Comparison of ENCODE assay signal across 19 cellular contexts in genomic region chr2:28320009-28320365, GRCh38.
"Had no signal": no experiment of that assay in that cellular context is flagged by ENCODE, and none has a peak within 500 bp of the region (broad histone marks: within the 10 kb centered on the region; RNA-seq: fewer than 3 reads in every experiment).

No MANE protein-coding gene starts in this region.

- H3K9me3 Mint-ChIP-seq: naive B cell had no signal

- H3K27me3 ChIP-seq: esophagus squamous epithelium, foreskin keratinocyte, thyroid gland, upper lobe of left lung, uterus had no signal

- H3K4me3 Mint-ChIP-seq: naive B cell had no signal

- H3K27ac ChIP-seq: epithelial cell of prostate, foreskin keratinocyte, parathyroid adenoma, thyroid gland, upper lobe of left lung, uterus had no signal

- H3K79me2 ChIP-seq: parathyroid adenoma had no signal

- H3K36me3 ChIP-seq: thyroid gland, uterus had no signal

- H3K4me1 Mint-ChIP-seq: naive B cell had no signal

- H3K4me1 ChIP-seq: foreskin keratinocyte, parathyroid adenoma, upper lobe of left lung, uterus had no signal

- ATAC-seq: foreskin keratinocyte, left colon, left ventricle myocardium superior, sciatic nerve had no signal

- DNase-seq: caudate nucleus; effector memory CD4-positive, alpha-beta T cell; esophagus squamous epithelium; foreskin keratinocyte; hippocampal formation; left colon; left ventricle myocardium superior; mesendoderm; naive B cell; nucleus accumbens; stimulated activated naive CD4-positive, alpha-beta T cell treated with Interleukin-2 at 50 U/mL for 16 hours; thyroid gland; uterus had no signal

- H3K27me3 Mint-ChIP-seq: naive B cell had no signal

- H3K9ac ChIP-seq: parathyroid adenoma had no signal

- H3K27ac Mint-ChIP-seq: naive B cell had no signal

- H3K9me3 ChIP-seq: esophagus squamous epithelium, thyroid gland, upper lobe of left lung, uterus had no signal

- H2AFZ ChIP-seq: parathyroid adenoma had no signal

- H3K4me3 ChIP-seq: esophagus squamous epithelium, lung, skin epidermis, thyroid gland, upper lobe of left lung, uterus had no signal
